3 cellular contexts compared by ENCODE assay signal in the genomic region with DNA sequence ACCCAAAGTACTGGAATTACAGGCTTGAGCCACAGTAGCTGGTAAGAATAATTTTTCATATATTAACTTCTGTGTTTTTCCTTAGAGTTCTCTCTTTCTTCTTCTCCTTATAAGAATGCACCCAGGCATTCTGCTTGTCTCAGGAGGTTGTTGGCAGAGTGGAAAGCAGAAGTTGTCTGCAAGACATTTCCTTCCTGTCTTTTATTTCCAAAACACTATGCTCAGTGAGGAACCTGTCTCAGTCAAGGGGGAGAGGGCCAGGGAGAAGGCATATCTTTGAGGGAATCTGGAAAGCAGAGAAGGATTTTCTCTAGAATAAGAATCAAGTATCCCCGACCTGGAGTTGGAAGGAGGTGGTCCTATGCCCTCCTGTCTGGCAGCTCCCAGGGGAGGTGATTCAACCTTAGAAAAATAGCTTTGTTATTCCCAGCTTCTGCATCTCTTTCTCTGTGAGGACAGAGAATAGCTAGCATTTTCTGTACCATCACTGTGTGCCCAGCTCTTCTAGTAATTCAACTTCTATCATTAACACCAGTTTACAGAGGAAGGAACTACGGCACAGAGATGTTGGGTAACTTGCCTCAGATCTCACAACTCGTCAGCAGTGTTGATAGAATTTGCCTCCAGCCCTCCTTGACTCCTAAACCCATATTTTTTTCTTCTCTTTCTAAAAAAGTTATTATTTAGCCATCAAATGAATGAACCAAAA.
TF ChIP-seq lines count a peak whose summit lies in the region.

No MANE protein-coding gene starts in this region.

TF ChIP-seq in SK-N-SH, 30 proteins besides CTCF, POLR2A, EP300 and RAD21 (continues in another document):
- TF ChIP-seq, protein P1, sequence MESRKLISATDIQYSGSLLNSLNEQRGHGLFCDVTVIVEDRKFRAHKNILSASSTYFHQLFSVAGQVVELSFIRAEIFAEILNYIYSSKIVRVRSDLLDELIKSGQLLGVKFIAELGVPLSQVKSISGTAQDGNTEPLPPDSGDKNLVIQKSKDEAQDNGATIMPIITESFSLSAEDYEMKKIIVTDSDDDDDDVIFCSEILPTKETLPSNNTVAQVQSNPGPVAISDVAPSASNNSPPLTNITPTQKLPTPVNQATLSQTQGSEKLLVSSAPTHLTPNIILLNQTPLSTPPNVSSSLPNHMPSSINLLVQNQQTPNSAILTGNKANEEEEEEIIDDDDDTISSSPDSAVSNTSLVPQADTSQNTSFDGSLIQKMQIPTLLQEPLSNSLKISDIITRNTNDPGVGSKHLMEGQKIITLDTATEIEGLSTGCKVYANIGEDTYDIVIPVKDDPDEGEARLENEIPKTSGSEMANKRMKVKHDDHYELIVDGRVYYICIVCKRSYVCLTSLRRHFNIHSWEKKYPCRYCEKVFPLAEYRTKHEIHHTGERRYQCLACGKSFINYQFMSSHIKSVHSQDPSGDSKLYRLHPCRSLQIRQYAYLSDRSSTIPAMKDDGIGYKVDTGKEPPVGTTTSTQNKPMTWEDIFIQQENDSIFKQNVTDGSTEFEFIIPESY (IDR thresholded peaks at IDR 0.05; ENCODE audit: borderline replicate concordance, low read depth) = no peak
- no peak for TF ChIP-seq JUND (IDR thresholded peaks at IDR 0.05)
- no peak for TF ChIP-seq YY1 (IDR thresholded peaks at IDR 0.05; ENCODE audit: low read depth)
- no peak for TF ChIP-seq FOXM1 (IDR thresholded peaks at IDR 0.05; ENCODE audit: low read depth)
- no peak for TF ChIP-seq RXRA (IDR thresholded peaks at IDR 0.05; ENCODE audit: borderline replicate concordance, low read depth)
- TF ChIP-seq FOSL2 (IDR thresholded peaks at IDR 0.05; ENCODE audit: borderline replicate concordance, low read depth) = no peak
- no peak for TF ChIP-seq FOXJ3 (CRISPR knock-in tag; IDR thresholded peaks at IDR 0.05)
- TF ChIP-seq NRF1 (IDR thresholded peaks at IDR 0.05; ENCODE audit: low read depth, low read length) = no peak
- TF ChIP-seq TAF1 (IDR thresholded peaks at IDR 0.05; ENCODE audit: borderline replicate concordance, low read depth, low read length) = no peak
- TF ChIP-seq MEF2A (IDR thresholded peaks at IDR 0.05; ENCODE audit: borderline replicate concordance, low read depth) = no peak
- TF ChIP-seq, protein P2, sequence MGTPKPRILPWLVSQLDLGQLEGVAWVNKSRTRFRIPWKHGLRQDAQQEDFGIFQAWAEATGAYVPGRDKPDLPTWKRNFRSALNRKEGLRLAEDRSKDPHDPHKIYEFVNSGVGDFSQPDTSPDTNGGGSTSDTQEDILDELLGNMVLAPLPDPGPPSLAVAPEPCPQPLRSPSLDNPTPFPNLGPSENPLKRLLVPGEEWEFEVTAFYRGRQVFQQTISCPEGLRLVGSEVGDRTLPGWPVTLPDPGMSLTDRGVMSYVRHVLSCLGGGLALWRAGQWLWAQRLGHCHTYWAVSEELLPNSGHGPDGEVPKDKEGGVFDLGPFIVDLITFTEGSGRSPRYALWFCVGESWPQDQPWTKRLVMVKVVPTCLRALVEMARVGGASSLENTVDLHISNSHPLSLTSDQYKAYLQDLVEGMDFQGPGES (IDR thresholded peaks at IDR 0.05; ENCODE audit: low read depth, low read length) = no peak
- TF ChIP-seq SMC3 (IDR thresholded peaks at IDR 0.05; ENCODE audit: low read depth, low read length) = no peak
- TF ChIP-seq NFIC (IDR thresholded peaks at IDR 0.05; ENCODE audit: borderline replicate concordance) = no peak

TF ChIP-seq in SK-N-SH treated with all-trans-retinoic acid at 6 μM for 48 hours, 23 proteins besides CTCF, POLR2A, EP300 and RAD21:
- TF ChIP-seq ZNF70 (CRISPR knock-in tag; IDR thresholded peaks at IDR 0.05) = no peak
- no peak for TF ChIP-seq ISL1 (CRISPR knock-in tag; IDR thresholded peaks at IDR 0.05)
- TF ChIP-seq ZNF8 (CRISPR knock-in tag; IDR thresholded peaks at IDR 0.05) = no peak
- TF ChIP-seq, protein P3, sequence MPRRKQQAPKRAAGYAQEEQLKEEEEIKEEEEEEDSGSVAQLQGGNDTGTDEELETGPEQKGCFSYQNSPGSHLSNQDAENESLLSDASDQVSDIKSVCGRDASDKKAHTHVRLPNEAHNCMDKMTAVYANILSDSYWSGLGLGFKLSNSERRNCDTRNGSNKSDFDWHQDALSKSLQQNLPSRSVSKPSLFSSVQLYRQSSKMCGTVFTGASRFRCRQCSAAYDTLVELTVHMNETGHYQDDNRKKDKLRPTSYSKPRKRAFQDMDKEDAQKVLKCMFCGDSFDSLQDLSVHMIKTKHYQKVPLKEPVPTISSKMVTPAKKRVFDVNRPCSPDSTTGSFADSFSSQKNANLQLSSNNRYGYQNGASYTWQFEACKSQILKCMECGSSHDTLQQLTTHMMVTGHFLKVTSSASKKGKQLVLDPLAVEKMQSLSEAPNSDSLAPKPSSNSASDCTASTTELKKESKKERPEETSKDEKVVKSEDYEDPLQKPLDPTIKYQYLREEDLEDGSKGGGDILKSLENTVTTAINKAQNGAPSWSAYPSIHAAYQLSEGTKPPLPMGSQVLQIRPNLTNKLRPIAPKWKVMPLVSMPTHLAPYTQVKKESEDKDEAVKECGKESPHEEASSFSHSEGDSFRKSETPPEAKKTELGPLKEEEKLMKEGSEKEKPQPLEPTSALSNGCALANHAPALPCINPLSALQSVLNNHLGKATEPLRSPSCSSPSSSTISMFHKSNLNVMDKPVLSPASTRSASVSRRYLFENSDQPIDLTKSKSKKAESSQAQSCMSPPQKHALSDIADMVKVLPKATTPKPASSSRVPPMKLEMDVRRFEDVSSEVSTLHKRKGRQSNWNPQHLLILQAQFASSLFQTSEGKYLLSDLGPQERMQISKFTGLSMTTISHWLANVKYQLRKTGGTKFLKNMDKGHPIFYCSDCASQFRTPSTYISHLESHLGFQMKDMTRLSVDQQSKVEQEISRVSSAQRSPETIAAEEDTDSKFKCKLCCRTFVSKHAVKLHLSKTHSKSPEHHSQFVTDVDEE (CRISPR knock-in tag; IDR thresholded peaks at IDR 0.05) = no peak
- TF ChIP-seq CSDC2 (CRISPR knock-in tag; IDR thresholded peaks at IDR 0.05) = no peak
- TF ChIP-seq, protein P4, sequence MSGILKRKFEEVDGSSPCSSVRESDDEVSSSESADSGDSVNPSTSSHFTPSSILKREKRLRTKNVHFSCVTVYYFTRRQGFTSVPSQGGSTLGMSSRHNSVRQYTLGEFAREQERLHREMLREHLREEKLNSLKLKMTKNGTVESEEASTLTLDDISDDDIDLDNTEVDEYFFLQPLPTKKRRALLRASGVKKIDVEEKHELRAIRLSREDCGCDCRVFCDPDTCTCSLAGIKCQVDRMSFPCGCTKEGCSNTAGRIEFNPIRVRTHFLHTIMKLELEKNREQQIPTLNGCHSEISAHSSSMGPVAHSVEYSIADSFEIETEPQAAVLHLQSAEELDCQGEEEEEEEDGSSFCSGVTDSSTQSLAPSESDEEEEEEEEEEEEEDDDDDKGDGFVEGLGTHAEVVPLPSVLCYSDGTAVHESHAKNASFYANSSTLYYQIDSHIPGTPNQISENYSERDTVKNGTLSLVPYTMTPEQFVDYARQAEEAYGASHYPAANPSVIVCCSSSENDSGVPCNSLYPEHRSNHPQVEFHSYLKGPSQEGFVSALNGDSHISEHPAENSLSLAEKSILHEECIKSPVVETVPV (CRISPR knock-in tag; IDR thresholded peaks at IDR 0.05) = no peak

TF ChIP-seq in H1, 55 proteins besides CTCF, POLR2A, EP300 and RAD21:
- TF ChIP-seq CTBP2 (IDR thresholded peaks at IDR 0.05; ENCODE audit: borderline replicate concordance, insufficient read depth, insufficient read length, low read length) (no peak), CHD2 (IDR thresholded peaks at IDR 0.05; ENCODE audit: low read length) (no peak), TCF12 (IDR thresholded peaks at IDR 0.05; ENCODE audit: low read depth, low read length) (no peak), GTF2F1 (IDR thresholded peaks at IDR 0.05; ENCODE audit: borderline replicate concordance, low read depth, low read length) (no peak), ZNF274 (IDR thresholded peaks at IDR 0.05; ENCODE audit: borderline replicate concordance, extremely low read depth, low read length) (no peak), SP4 (IDR thresholded peaks at IDR 0.05; ENCODE audit: low read length) (no peak), SIX5 (IDR thresholded peaks at IDR 0.05; ENCODE audit: low read depth, low read length) (no peak), SP1 (IDR thresholded peaks at IDR 0.05; ENCODE audit: low read depth, low read length) (no peak), HDAC6 (IDR thresholded peaks at IDR 0.05; ENCODE audit: low read depth, low read length) (no peak), SAP30 (IDR thresholded peaks at IDR 0.05; ENCODE audit: insufficient read depth, insufficient replicate concordance, low read length) (no peak), SRF (IDR thresholded peaks at IDR 0.05; ENCODE audit: low read depth, low read length) (no peak), JUND (IDR thresholded peaks at IDR 0.05; ENCODE audit: low read length) (no peak)
- TF ChIP-seq, protein P5, sequence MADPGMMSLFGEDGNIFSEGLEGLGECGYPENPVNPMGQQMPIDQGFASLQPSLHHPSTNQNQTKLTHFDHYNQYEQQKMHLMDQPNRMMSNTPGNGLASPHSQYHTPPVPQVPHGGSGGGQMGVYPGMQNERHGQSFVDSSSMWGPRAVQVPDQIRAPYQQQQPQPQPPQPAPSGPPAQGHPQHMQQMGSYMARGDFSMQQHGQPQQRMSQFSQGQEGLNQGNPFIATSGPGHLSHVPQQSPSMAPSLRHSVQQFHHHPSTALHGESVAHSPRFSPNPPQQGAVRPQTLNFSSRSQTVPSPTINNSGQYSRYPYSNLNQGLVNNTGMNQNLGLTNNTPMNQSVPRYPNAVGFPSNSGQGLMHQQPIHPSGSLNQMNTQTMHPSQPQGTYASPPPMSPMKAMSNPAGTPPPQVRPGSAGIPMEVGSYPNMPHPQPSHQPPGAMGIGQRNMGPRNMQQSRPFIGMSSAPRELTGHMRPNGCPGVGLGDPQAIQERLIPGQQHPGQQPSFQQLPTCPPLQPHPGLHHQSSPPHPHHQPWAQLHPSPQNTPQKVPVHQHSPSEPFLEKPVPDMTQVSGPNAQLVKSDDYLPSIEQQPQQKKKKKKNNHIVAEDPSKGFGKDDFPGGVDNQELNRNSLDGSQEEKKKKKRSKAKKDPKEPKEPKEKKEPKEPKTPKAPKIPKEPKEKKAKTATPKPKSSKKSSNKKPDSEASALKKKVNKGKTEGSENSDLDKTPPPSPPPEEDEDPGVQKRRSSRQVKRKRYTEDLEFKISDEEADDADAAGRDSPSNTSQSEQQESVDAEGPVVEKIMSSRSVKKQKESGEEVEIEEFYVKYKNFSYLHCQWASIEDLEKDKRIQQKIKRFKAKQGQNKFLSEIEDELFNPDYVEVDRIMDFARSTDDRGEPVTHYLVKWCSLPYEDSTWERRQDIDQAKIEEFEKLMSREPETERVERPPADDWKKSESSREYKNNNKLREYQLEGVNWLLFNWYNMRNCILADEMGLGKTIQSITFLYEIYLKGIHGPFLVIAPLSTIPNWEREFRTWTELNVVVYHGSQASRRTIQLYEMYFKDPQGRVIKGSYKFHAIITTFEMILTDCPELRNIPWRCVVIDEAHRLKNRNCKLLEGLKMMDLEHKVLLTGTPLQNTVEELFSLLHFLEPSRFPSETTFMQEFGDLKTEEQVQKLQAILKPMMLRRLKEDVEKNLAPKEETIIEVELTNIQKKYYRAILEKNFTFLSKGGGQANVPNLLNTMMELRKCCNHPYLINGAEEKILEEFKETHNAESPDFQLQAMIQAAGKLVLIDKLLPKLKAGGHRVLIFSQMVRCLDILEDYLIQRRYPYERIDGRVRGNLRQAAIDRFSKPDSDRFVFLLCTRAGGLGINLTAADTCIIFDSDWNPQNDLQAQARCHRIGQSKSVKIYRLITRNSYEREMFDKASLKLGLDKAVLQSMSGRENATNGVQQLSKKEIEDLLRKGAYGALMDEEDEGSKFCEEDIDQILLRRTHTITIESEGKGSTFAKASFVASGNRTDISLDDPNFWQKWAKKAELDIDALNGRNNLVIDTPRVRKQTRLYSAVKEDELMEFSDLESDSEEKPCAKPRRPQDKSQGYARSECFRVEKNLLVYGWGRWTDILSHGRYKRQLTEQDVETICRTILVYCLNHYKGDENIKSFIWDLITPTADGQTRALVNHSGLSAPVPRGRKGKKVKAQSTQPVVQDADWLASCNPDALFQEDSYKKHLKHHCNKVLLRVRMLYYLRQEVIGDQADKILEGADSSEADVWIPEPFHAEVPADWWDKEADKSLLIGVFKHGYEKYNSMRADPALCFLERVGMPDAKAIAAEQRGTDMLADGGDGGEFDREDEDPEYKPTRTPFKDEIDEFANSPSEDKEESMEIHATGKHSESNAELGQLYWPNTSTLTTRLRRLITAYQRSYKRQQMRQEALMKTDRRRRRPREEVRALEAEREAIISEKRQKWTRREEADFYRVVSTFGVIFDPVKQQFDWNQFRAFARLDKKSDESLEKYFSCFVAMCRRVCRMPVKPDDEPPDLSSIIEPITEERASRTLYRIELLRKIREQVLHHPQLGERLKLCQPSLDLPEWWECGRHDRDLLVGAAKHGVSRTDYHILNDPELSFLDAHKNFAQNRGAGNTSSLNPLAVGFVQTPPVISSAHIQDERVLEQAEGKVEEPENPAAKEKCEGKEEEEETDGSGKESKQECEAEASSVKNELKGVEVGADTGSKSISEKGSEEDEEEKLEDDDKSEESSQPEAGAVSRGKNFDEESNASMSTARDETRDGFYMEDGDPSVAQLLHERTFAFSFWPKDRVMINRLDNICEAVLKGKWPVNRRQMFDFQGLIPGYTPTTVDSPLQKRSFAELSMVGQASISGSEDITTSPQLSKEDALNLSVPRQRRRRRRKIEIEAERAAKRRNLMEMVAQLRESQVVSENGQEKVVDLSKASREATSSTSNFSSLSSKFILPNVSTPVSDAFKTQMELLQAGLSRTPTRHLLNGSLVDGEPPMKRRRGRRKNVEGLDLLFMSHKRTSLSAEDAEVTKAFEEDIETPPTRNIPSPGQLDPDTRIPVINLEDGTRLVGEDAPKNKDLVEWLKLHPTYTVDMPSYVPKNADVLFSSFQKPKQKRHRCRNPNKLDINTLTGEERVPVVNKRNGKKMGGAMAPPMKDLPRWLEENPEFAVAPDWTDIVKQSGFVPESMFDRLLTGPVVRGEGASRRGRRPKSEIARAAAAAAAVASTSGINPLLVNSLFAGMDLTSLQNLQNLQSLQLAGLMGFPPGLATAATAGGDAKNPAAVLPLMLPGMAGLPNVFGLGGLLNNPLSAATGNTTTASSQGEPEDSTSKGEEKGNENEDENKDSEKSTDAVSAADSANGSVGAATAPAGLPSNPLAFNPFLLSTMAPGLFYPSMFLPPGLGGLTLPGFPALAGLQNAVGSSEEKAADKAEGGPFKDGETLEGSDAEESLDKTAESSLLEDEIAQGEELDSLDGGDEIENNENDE (IDR thresholded peaks at IDR 0.05; ENCODE audit: insufficient replicate concordance, low read length) = no peak
